29 cellular contexts compared by ENCODE assay signal in genomic region chrX:28638775-28639174, GRCh38. TPM values are rescaled to one million over a fixed set of nuclear protein-coding genes. Genes with fewer than 3 reads are reported as not detected.
"Had no signal": no experiment of that assay in that cellular context is flagged by ENCODE, and none has a peak within 500 bp of the region (broad histone marks: within the 10 kb centered on the region; RNA-seq: fewer than 3 reads in every experiment).

No MANE protein-coding gene starts in this region.

- H3K4me2 ChIP-seq: hepatocyte, neural progenitor cell, smooth muscle cell had no signal

- H3K27me3 ChIP-seq: gastrocnemius medialis, heart left ventricle, hepatocyte, left lung, neural progenitor cell, right atrium auricular region, suprapubic skin, transverse colon, upper lobe of right lung, uterus had no signal

- H3K9me3 ChIP-seq: gastrocnemius medialis, heart left ventricle, left lung, prostate gland, right atrium auricular region, suprapubic skin, transverse colon, upper lobe of right lung, uterus had no signal

- H3K36me3 Mint-ChIP-seq: natural killer cell, neural progenitor cell had no signal

- H3K27me3 Mint-ChIP-seq: stimulated activated naive CD8-positive, alpha-beta T cell treated with anti-CD3 and anti-CD28 coated beads, Interleukin-15, amount 100 ng/mL, for 72 hours had no signal

- DNase-seq: cortex of kidney; foreskin fibroblast; gastrocnemius medialis; heart left ventricle; left cardiac atrium; left lung; mesenchymal stem cell; midbrain; natural killer cell; stimulated activated CD4-positive, alpha-beta T cell treated with anti-CD3 and anti-CD28 coated beads, Interleukin-12 subunit alpha, Interleukin-12 subunit beta, amount 100 ng/mL, for 4 hours; stimulated activated CD4-positive, alpha-beta T cell treated with anti-CD3 and anti-CD28 coated beads, Interleukin-1b, Interleukin-23, amount 100 ng/mL, for 48 hours; stimulated activated CD4-positive, alpha-beta T cell treated with anti-CD3 and anti-CD28 coated beads, Interleukin-4, amount 100 ng/mL, for 1 hour; stimulated activated CD8-positive, alpha-beta memory T cell treated with anti-CD3 and anti-CD28 coated beads, Interleukin-4, amount 100 ng/mL, for 48 hours; stimulated activated naive CD4-positive, alpha-beta T cell; stimulated activated naive CD8-positive, alpha-beta T cell treated with anti-CD3 and anti-CD28 coated beads, Interleukin-15, amount 100 ng/mL, for 72 hours; transverse colon; upper lobe of right lung; uterus had no signal

- H3K9me3 Mint-ChIP-seq: stimulated activated naive CD8-positive, alpha-beta T cell treated with anti-CD3 and anti-CD28 coated beads, Interleukin-15, amount 100 ng/mL, for 72 hours had no signal

- ATAC-seq: gastrocnemius medialis; heart left ventricle; left cardiac atrium; left lung; natural killer cell; sciatic nerve; stimulated activated naive CD8-positive, alpha-beta T cell treated with anti-CD3 and anti-CD28 coated beads, Interleukin-15, amount 100 ng/mL, for 72 hours; upper lobe of right lung had no signal

- H3K36me3 ChIP-seq: gastrocnemius medialis, heart left ventricle, left lung, neural progenitor cell, prostate gland, right atrium auricular region, suprapubic skin, transverse colon, upper lobe of right lung, uterus had no signal

- H3K4me1 Mint-ChIP-seq: natural killer cell; neural progenitor cell; stimulated activated naive CD8-positive, alpha-beta T cell treated with anti-CD3 and anti-CD28 coated beads, Interleukin-15, amount 100 ng/mL, for 72 hours had no signal

- FAIRE-seq: islet of Langerhans had no signal

- H3K4me1 ChIP-seq: gastrocnemius medialis, left lung, parathyroid adenoma, prostate gland, right atrium auricular region, suprapubic skin, transverse colon, upper lobe of right lung, uterus had no signal

- H3K4me3 ChIP-seq: gastrocnemius medialis, heart left ventricle, hepatocyte, left lung, neural progenitor cell, prostate gland, right atrium auricular region, smooth muscle cell, suprapubic skin, transverse colon, upper lobe of right lung, uterus had no signal

- H2AFZ ChIP-seq: hepatocyte, neural progenitor cell, parathyroid adenoma had no signal

- H3K9ac ChIP-seq: neural progenitor cell, parathyroid adenoma had no signal

- H3K27ac Mint-ChIP-seq: natural killer cell; neural progenitor cell; stimulated activated naive CD8-positive, alpha-beta T cell treated with anti-CD3 and anti-CD28 coated beads, Interleukin-15, amount 100 ng/mL, for 72 hours had no signal

- H3K4me3 Mint-ChIP-seq: natural killer cell; neural progenitor cell; stimulated activated naive CD8-positive, alpha-beta T cell treated with anti-CD3 and anti-CD28 coated beads, Interleukin-15, amount 100 ng/mL, for 72 hours had no signal

- H3K27ac ChIP-seq: gastrocnemius medialis, heart left ventricle, hepatocyte, left lung, neural progenitor cell, parathyroid adenoma, prostate gland, right atrium auricular region, suprapubic skin, transverse colon, upper lobe of right lung, uterus had no signal

- H3K79me2 ChIP-seq: hepatocyte, parathyroid adenoma had no signal

RNA-seq across cellular contexts. Expression of gene IL1RAPL1, which starts 51.5 kb away (rescaled TPM):
- total RNA-seq: kidney epithelial cell, left lung, lung microvascular endothelial cell, natural killer cell, upper lobe of right lung had no signal
- polyA plus RNA-seq: smooth muscle cell had no signal
